8 cellular contexts compared by ENCODE assay signal in genomic region chr11:128497057-128497957, GRCh38.
DNase-seq lines count a peak whose midpoint lies in the region; ATAC-seq and TF ChIP-seq lines count a peak whose summit lies in the region.

No MANE protein-coding gene starts in this region.

- H3K36me3 ChIP-seq in HUES48 (ENCODE audit: control insufficient read depth, insufficient read depth, low read length) (no peaks in the 10 kb centered on the region), right atrium auricular region (no peaks in the 10 kb centered on the region), stomach (no peaks in the 10 kb centered on the region)

- H3K4me3 Mint-ChIP-seq in activated T-helper 17 cell treated with anti-CD3 and anti-CD28 coated beads, Interleukin-2, amount 50 U/mL, for 72 hours = peak overlapping the region; percentile 99

- H3K27ac ChIP-seq in HUES48 (ENCODE audit: low read depth, low read length) (peak overlapping the region; percentile 66), right atrium auricular region (peak overlapping the region; percentile 70 to 86), stomach (peak overlapping the region; percentile 22 to 88 (median 71)), dorsolateral prefrontal cortex (peak overlapping the region in 22 of 59 donors; percentile 1 to 62 (median 22))

- H3K27ac Mint-ChIP-seq in activated T-helper 17 cell treated with anti-CD3 and anti-CD28 coated beads, Interleukin-2, amount 50 U/mL, for 72 hours = peak overlapping the region; percentile 100

- TF ChIP-seq EP300 in stomach (IDR thresholded peaks at IDR 0.05) = no peak

- H3K4me1 Mint-ChIP-seq in activated T-helper 17 cell treated with anti-CD3 and anti-CD28 coated beads, Interleukin-2, amount 50 U/mL, for 72 hours = peaks cover 86% of the 10 kb centered on the region

- no peaks in the 10 kb centered on the region for H3K27me3 ChIP-seq in HUES48 (ENCODE audit: control insufficient read depth, insufficient read depth, low read length)
- H3K27me3 ChIP-seq in right atrium auricular region = no peaks in the 10 kb centered on the region
- no peaks in the 10 kb centered on the region for H3K27me3 ChIP-seq in stomach
- H3K27me3 ChIP-seq in dorsolateral prefrontal cortex = no peaks in the 10 kb centered on the region

- TF ChIP-seq CTCF in GM10248 (IDR thresholded peaks at IDR 0.05; ENCODE audit: control extremely low read depth, extremely low read depth, low read depth, missing control alignments) (no peak), right atrium auricular region (IDR thresholded peaks at IDR 0.05) (no peak), stomach (IDR thresholded peaks at IDR 0.05) (no peak), dorsolateral prefrontal cortex (IDR thresholded peaks at IDR 0.05 in 54 of 56, conservative IDR thresholded peaks at IDR 0.05 in 2 of 56; ENCODE audit: low read depth in 1 of 56, partially characterized antibody in 56 of 56) (no peak)

- H3K9ac ChIP-seq in HUES48 (ENCODE audit: low read depth, low read length) = no peak overlapping the region

- H3K4me3 ChIP-seq in HUES48 (ENCODE audit: low read depth, low read length) (no peak overlapping the region), right atrium auricular region (peak overlapping the region; percentile 11 to 22), stomach (peak overlapping the region in 1 of 4 donors; percentile 14), dorsolateral prefrontal cortex (peak overlapping the region in 1 of 59 donors; percentile 5)

- POLR2A ChIA-PET in GM10248 (lab: Yijun Ruan, JAX) = interaction anchor here (0.7 kb wide), 1 partner anchor 207 kb away, joined by 3 read pairs; no protein-coding TSS in a partner anchor

- no peaks in the 10 kb centered on the region for H3K9me3 Mint-ChIP-seq in activated T-helper 17 cell treated with anti-CD3 and anti-CD28 coated beads, Interleukin-2, amount 50 U/mL, for 72 hours

- no peaks in the 10 kb centered on the region for H3K27me3 Mint-ChIP-seq in activated T-helper 17 cell treated with anti-CD3 and anti-CD28 coated beads, Interleukin-2, amount 50 U/mL, for 72 hours

- H3K9me3 ChIP-seq in HUES48 (ENCODE audit: control insufficient read depth, insufficient read depth, low read length) (no peaks in the 10 kb centered on the region), right atrium auricular region (no peaks in the 10 kb centered on the region), stomach (no peaks in the 10 kb centered on the region)

- WGBS in stomach, 5 donors = 18 to 49% (median 43%) methylated on average over 10 of the region's 10 CpGs

- ATAC-seq in GM21515 (IDR thresholded peaks at IDR 0.05; ENCODE audit: unreplicated experiment) = peak; percentile 57
- ATAC-seq in activated T-helper 17 cell treated with anti-CD3 and anti-CD28 coated beads, Interleukin-2, amount 50 U/mL, for 72 hours (replicated peaks) = peak; percentile 35

- TF ChIP-seq POLR2A in stomach (IDR thresholded peaks at IDR 0.05) = no peak

- peak; percentile 41 for DNase-seq in GM10248 (ENCODE audit: extremely low spot score)
- DNase-seq in right atrium auricular region (ENCODE audit: low spot score) = no peak
- no peak for DNase-seq in stomach
- no peak for DNase-seq in midbrain (lab: John Stamatoyannopoulos, UW)
- DNase-seq in dorsolateral prefrontal cortex = no peak

- H3K36me3 Mint-ChIP-seq in activated T-helper 17 cell treated with anti-CD3 and anti-CD28 coated beads, Interleukin-2, amount 50 U/mL, for 72 hours (ENCODE audit: low read depth) = peaks cover 100% of the 10 kb centered on the region

- intact Hi-C loops in stomach (cut with DNase I; ENCODE audit: low total_unique reads) (no loop called here), dorsolateral prefrontal cortex (cut with DNase I) (no loop called here)

- H3K4me1 ChIP-seq in HUES48 (ENCODE audit: control insufficient read depth, insufficient read depth, low read length) = peaks cover 14% of the 10 kb centered on the region
- peaks cover 0 to 94% of the 10 kb centered on the region in 2 donors for H3K4me1 ChIP-seq in right atrium auricular region
- peaks cover 51 to 94% (median 70%) of the 10 kb centered on the region in 4 donors for H3K4me1 ChIP-seq in stomach

- CTCF ChIA-PET in GM10248 (lab: Yijun Ruan, JAX) = interaction anchor here (0.9 to 2.8 kb wide), 9 partner anchors 9 to 260 kb away, joined by 3 to 14 read pairs (median 4); no protein-coding TSS in a partner anchor
